Comparison of ENCODE assay signal across 23 cellular contexts in genomic region chr9:77546391-77546790, GRCh38.
DNase-seq lines count a peak whose midpoint lies in the region; ATAC-seq and TF ChIP-seq lines count a peak whose summit lies in the region.
"Had no signal": no experiment of that assay in that cellular context is flagged by ENCODE, and none has a peak within 500 bp of the region (broad histone marks: within the 10 kb centered on the region; RNA-seq: fewer than 3 reads in every experiment).

No MANE protein-coding gene starts in this region.

- H3K4me3 ChIP-seq in foreskin fibroblast (ENCODE audit: low read depth in 1 of 2, low read length in 2 of 2) (no peak overlapping the region), right atrium auricular region (no peak overlapping the region)
- H3K4me3 ChIP-seq: A549, GM12878, GM23248, HAP-1 had no signal

- H3K27ac ChIP-seq in right atrium auricular region = no peak overlapping the region
- H3K27ac ChIP-seq: A549, GM23248, HL-60, RWPE1 had no signal

- DNase-seq in ELR (ENCODE audit: low read depth) (peak; percentile 54), NCI-H226 (peak; percentile 6), foreskin fibroblast (peak; percentile 3 to 9), non-pigmented ciliary epithelial cell (ENCODE audit: low read depth) (peak; percentile 13), NCI-H2081 (lab: John Stamatoyannopoulos, UW) (no peak), right atrium auricular region (ENCODE audit: low spot score) (no peak), anterior cingulate cortex (lab: John Stamatoyannopoulos, UW) (no peak)
- DNase-seq: BE2C, DMS53, GM23248, KG1, NCI-H1417, NCI-H1694 treated with DMSO at 0.1 percent for 48 hours, NCI-H2227 treated with DMSO at 0.1 percent for 48 hours, NCI-H510A treated with DMSO at 0.1 percent for 48 hours, NCI-H748 treated with DMSO at 0.1 percent for 48 hours, SHP77 treated with DMSO at 0.1 percent for 48 hours had no signal

- H3K36me3 ChIP-seq in right atrium auricular region = no peaks in the 10 kb centered on the region
- H3K36me3 ChIP-seq: BE2C, HAP-1 had no signal

- TF ChIP-seq CTCF in foreskin fibroblast (IDR thresholded peaks at IDR 0.05; ENCODE audit: low read depth, low read length) (no peak), right atrium auricular region (IDR thresholded peaks at IDR 0.05) (no peak)

- no peaks in the 10 kb centered on the region for H3K27me3 ChIP-seq in right atrium auricular region
- H3K27me3 ChIP-seq: BE2C had no signal

- no peaks in the 10 kb centered on the region for H3K4me1 ChIP-seq in right atrium auricular region
- H3K4me1 ChIP-seq: A549, BE2C, HAP-1 had no signal

- peaks cover 0 to 11% of the 10 kb centered on the region in 2 donors for H3K9me3 ChIP-seq in right atrium auricular region

- ATAC-seq in HG03196 (IDR thresholded peaks at IDR 0.05; ENCODE audit: unreplicated experiment) = no peak
- ATAC-seq: A549, GM12878 had no signal

Comparison
In these comparisons a context has a peak if more than half of its experiments do, and no peak if none do; other contexts are left out.
1. DNase-seq: peak in ELR (single experiment), NCI-H226 (single experiment), foreskin fibroblast (2 of 2) and non-pigmented ciliary epithelial cell (single experiment); none in NCI-H2081 (0 of 2), right atrium auricular region (single experiment) and anterior cingulate cortex (0 of 58).